ENCODE assay signal across 11 cellular contexts in genomic region chr1:54347261-54347954, GRCh38. TPM values are rescaled to one million over a fixed set of nuclear protein-coding genes. Genes with fewer than 3 reads are reported as not detected.
DNase-seq lines count a peak whose midpoint lies in the region; ATAC-seq, FAIRE-seq and TF ChIP-seq lines count a peak whose summit lies in the region.
"Had no signal": no experiment of that assay in that cellular context is flagged by ENCODE, and none has a peak within 500 bp of the region (broad histone marks: within the 10 kb centered on the region; RNA-seq: fewer than 3 reads in every experiment).

No MANE protein-coding gene starts in this region.

- peaks cover 26% of the 10 kb centered on the region for H3K36me3 Mint-ChIP-seq in CD8-positive, alpha-beta T cell
- H3K36me3 Mint-ChIP-seq in glutamatergic neuron (ENCODE audit: unreplicated experiment) (no peaks in the 10 kb centered on the region), mesothelial cell of epicardium (peaks cover 18% of the 10 kb centered on the region)

- H3K27me3 ChIP-seq in CD8-positive, alpha-beta T cell (ENCODE audit: insufficient read depth, low read length), result no peaks in the 10 kb centered on the region
- H3K27me3 ChIP-seq in pancreas, result no peaks in the 10 kb centered on the region

- no peaks in the 10 kb centered on the region for H3K27me3 Mint-ChIP-seq in CD8-positive, alpha-beta T cell (ENCODE audit: low read depth)
- peaks cover 25% of the 10 kb centered on the region for H3K27me3 Mint-ChIP-seq in glutamatergic neuron (ENCODE audit: unreplicated experiment)
- no peaks in the 10 kb centered on the region for H3K27me3 Mint-ChIP-seq in mesothelial cell of epicardium (ENCODE audit: low read depth)

- no peak for DNase-seq in CD8-positive, alpha-beta T cell
- DNase-seq in glutamatergic neuron, result no peak
- DNase-seq in pancreas, result no peak
- DNase-seq in activated CD4-positive, CD25-positive, alpha-beta regulatory T cell (lab: John Stamatoyannopoulos, UW), result no peak
- no peak for DNase-seq in HPDE6-E6E7 (ENCODE audit: extremely low spot score)
- DNase-seq in mesothelial cell of epicardium (ENCODE audit: low spot score in 2 of 2, unreplicated experiment in 2 of 2), result no peak
- DNase-seq: NCI-H1417 treated with DMSO at 0.1 percent for 48 hours, NCI-H524, SIG-M5 had no signal

- no peaks in the 10 kb centered on the region for H3K36me3 ChIP-seq in CD8-positive, alpha-beta T cell (ENCODE audit: insufficient read depth, low read length)
- no peaks in the 10 kb centered on the region for H3K36me3 ChIP-seq in pancreas

- no peak overlapping the region for H3K4me3 Mint-ChIP-seq in CD8-positive, alpha-beta T cell
- H3K4me3 Mint-ChIP-seq in glutamatergic neuron (ENCODE audit: unreplicated experiment), result no peak overlapping the region
- no peak overlapping the region for H3K4me3 Mint-ChIP-seq in mesothelial cell of epicardium

- CTCF ChIA-PET in CD8-positive, alpha-beta T cell (lab: Charles Lee), result no interaction called here

- POLR2A ChIA-PET in CD8-positive, alpha-beta T cell (lab: Charles Lee), result no interaction called here

- peak overlapping the region; percentile 60 for H3K27ac Mint-ChIP-seq in CD8-positive, alpha-beta T cell
- H3K27ac Mint-ChIP-seq in glutamatergic neuron (ENCODE audit: unreplicated experiment) (peak overlapping the region; percentile 46), mesothelial cell of epicardium (no peak overlapping the region)

- peaks cover 25% of the 10 kb centered on the region for H3K4me1 ChIP-seq in CD8-positive, alpha-beta T cell (ENCODE audit: insufficient read depth, low read length)
- H3K4me1 ChIP-seq in pancreas, result peaks cover 0 to 16% (median 11%) of the 10 kb centered on the region in 3 donors

- ATAC-seq in CD8-positive, alpha-beta T cell, result no peak
- ATAC-seq in pancreas, result no peak

- no peaks in the 10 kb centered on the region for H3K9me3 ChIP-seq in CD8-positive, alpha-beta T cell (ENCODE audit: low read length)
- no peaks in the 10 kb centered on the region for H3K9me3 ChIP-seq in pancreas

- H3K4me3 ChIP-seq in CD8-positive, alpha-beta T cell (ENCODE audit: low read depth, low read length), result no peak overlapping the region
- no peak overlapping the region for H3K4me3 ChIP-seq in pancreas

- peaks cover 63% of the 10 kb centered on the region for H3K4me1 Mint-ChIP-seq in CD8-positive, alpha-beta T cell (ENCODE audit: low read depth)
- H3K4me1 Mint-ChIP-seq in glutamatergic neuron (ENCODE audit: low read depth, unreplicated experiment), result peaks cover 68% of the 10 kb centered on the region
- peaks cover 35% of the 10 kb centered on the region for H3K4me1 Mint-ChIP-seq in mesothelial cell of epicardium

- TF ChIP-seq CTCF in CD8-positive, alpha-beta T cell (IDR thresholded peaks at IDR 0.05), result no peak
- no peak for TF ChIP-seq CTCF in VCaP (conservative IDR thresholded peaks at IDR 0.05)
- TF ChIP-seq CTCF in glutamatergic neuron (IDR thresholded peaks at IDR 0.05; ENCODE audit: partially characterized antibody, unreplicated experiment), result no peak
- no peak for TF ChIP-seq CTCF in pancreas (IDR thresholded peaks at IDR 0.05)
- TF ChIP-seq CTCF in mesothelial cell of epicardium (IDR thresholded peaks at IDR 0.05; ENCODE audit: unreplicated experiment), result no peak

- no peaks in the 10 kb centered on the region for H3K9me3 Mint-ChIP-seq in CD8-positive, alpha-beta T cell
- H3K9me3 Mint-ChIP-seq in glutamatergic neuron (ENCODE audit: unreplicated experiment) (peaks cover 30% of the 10 kb centered on the region), mesothelial cell of epicardium (no peaks in the 10 kb centered on the region)

- H3K27ac ChIP-seq in CD8-positive, alpha-beta T cell (ENCODE audit: low read depth, low read length), result no peak overlapping the region
- H3K27ac ChIP-seq in VCaP, result peak overlapping the region; percentile 92
- peak overlapping the region; percentile 27 to 78 (median 58) for H3K27ac ChIP-seq in pancreas

- FAIRE-seq in pancreas (lab: Jason Lieb, UNC), result no peak
- FAIRE-seq: RCC 7860 had no signal

- intact Hi-C loops in CD8-positive, alpha-beta T cell (cut with DNase I, micrococcal nuclease), result no loop called here
- intact Hi-C loops in pancreas (cut with DNase I), result no loop called here

- 71 to 72% methylated on average over 6 of the region's 6 CpGs for WGBS in pancreas, 2 donors

RNA-seq across cellular contexts. Expression of gene SSBP3, which starts 58.8 kb away (rescaled TPM):
- total RNA-seq in CD8-positive, alpha-beta T cell, result 10 to 100 TPM; 41.5 to 47.7 TPM
- total RNA-seq in glutamatergic neuron (ENCODE audit: unreplicated experiment), result 608 TPM
- total RNA-seq in pancreas, result 10 to 100 TPM; 20.5 to 25.2 (median 22.9) TPM
- polyA plus RNA-seq in pancreas, result 10 to 100 TPM; 16.4 to 31.0 TPM
- 171 to 188 TPM (median 172 TPM) in 3 replicates for total RNA-seq in mesothelial cell of epicardium
